In the genomic region with DNA sequence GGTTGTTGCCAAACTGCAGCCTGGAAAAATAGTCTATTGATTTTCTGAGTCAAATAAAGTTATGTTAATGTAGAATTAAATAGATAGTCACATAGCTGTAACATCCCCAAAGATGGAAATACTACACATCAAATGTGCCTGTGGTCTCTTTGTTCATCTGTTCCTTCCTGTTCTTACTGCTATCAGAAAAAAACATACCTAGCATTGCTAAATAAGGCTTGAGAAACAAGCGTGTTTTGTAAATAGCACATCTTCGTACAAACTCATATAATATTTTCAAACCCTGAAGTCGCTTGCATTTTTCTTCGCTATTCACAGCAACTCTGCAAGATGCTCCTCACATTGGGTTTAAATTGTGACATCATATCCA, we compare ENCODE assay signal across 10 cellular contexts.
DNase-seq lines count a peak whose midpoint lies in the region; ATAC-seq, FAIRE-seq and TF ChIP-seq lines count a peak whose summit lies in the region.
"Had no signal": no experiment of that assay in that cellular context is flagged by ENCODE, and none has a peak within 500 bp of the region (broad histone marks: within the 10 kb centered on the region; RNA-seq: fewer than 3 reads in every experiment).

No MANE protein-coding gene starts in this region.

- H3K4me1 ChIP-seq in K562 (replicated peaks in 1 of 2; ENCODE audit: control insufficient read depth in 2 of 2, insufficient read depth in 2 of 2, low read length in 2 of 2) = peaks cover 36 to 51% of the 10 kb centered on the region in 2 experiments
- peaks cover 33% of the 10 kb centered on the region in 2 donors for H3K4me1 ChIP-seq in naive thymus-derived CD4-positive, alpha-beta T cell (ENCODE audit: control insufficient read depth in 2 of 2, insufficient read depth in 2 of 2, low read length in 2 of 2)

- no peaks in the 10 kb centered on the region for H3K36me3 Mint-ChIP-seq in CD14-positive monocyte
- no peaks in the 10 kb centered on the region for H3K36me3 Mint-ChIP-seq in naive thymus-derived CD4-positive, alpha-beta T cell

- TF ChIP-seq CTCF in CD14-positive monocyte (IDR thresholded peaks at IDR 0.05) (no peak), K562 (IDR thresholded peaks at IDR 0.05 in 2 of 3, conservative IDR thresholded peaks at IDR 0.05 in 1 of 3; ENCODE audit: insufficient read depth in 2 of 3, low read depth in 1 of 3, low read length in 3 of 3) (no peak)

- H2AFZ ChIP-seq in K562 (ENCODE audit: low read depth, low read length) = peak overlapping the region; percentile 73

- ATAC-seq in K562 (no peak), HG03521 (IDR thresholded peaks at IDR 0.05; ENCODE audit: unreplicated experiment) (no peak), HG03342 (IDR thresholded peaks at IDR 0.05; ENCODE audit: unreplicated experiment) (no peak)
- ATAC-seq in naive thymus-derived CD4-positive, alpha-beta T cell = peak; percentile 86
- ATAC-seq: GM12878 had no signal

- H4K20me1 ChIP-seq in K562 (replicated peaks; ENCODE audit: control insufficient read depth, insufficient read depth, low read length) = no peaks in the 10 kb centered on the region

- no peak for TF ChIP-seq POLR2A in K562 (conservative IDR thresholded peaks at IDR 0.05)

- H3K9me3 ChIP-seq in KOPT-K1 (ENCODE audit: insufficient read depth, low read length, poor library complexity, severe bottlenecking) = no peaks in the 10 kb centered on the region
- H3K9me3 ChIP-seq in K562 (replicated peaks; ENCODE audit: control insufficient read depth, insufficient read depth, low read depth, low read length) = no peaks in the 10 kb centered on the region
- H3K9me3 ChIP-seq in naive thymus-derived CD4-positive, alpha-beta T cell (ENCODE audit: control insufficient read depth in 2 of 3, low read length in 3 of 3) = no peaks in the 10 kb centered on the region

- peaks cover 0 to 9% (median 5%) of the 10 kb centered on the region in 3 donors for H3K27me3 Mint-ChIP-seq in CD14-positive monocyte (ENCODE audit: low read depth in 3 of 3)
- H3K27me3 Mint-ChIP-seq in naive thymus-derived CD4-positive, alpha-beta T cell = no peaks in the 10 kb centered on the region

- peak overlapping the region; percentile 55 for H3K4me2 ChIP-seq in K562 (ENCODE audit: insufficient read depth, low read length)

- no peak for TF ChIP-seq EP300 in K562 (IDR thresholded peaks at IDR 0.05; ENCODE audit: low read length)

- H3K27ac ChIP-seq in KOPT-K1 (ENCODE audit: low read depth, low read length, poor library complexity, severe bottlenecking) (peak overlapping the region; percentile 69), K562 (ENCODE audit: extremely low read depth, low read depth, low read length) (peak overlapping the region; percentile 66; the same call in 2 of the 3 replicates)
- H3K27ac ChIP-seq in naive thymus-derived CD4-positive, alpha-beta T cell (ENCODE audit: low read depth, low read length) = peak overlapping the region; percentile 65

- peaks cover 59% of the 10 kb centered on the region for H3K4me1 Mint-ChIP-seq in CD14-positive monocyte
- H3K4me1 Mint-ChIP-seq in naive thymus-derived CD4-positive, alpha-beta T cell = peaks cover 27 to 51% (median 40%) of the 10 kb centered on the region in 7 donors

- no TSS peak for BruUV-seq in K562 (replicated peaks; lab: Mats Ljungman, UMichigan)

- no peak for DNase-seq in CD14-positive monocyte (ENCODE audit: low spot score)
- DNase-seq in K562 (ENCODE audit: extremely low read depth in 1 of 4, low spot score in 3 of 4) = no peak
- DNase-seq in naive thymus-derived CD4-positive, alpha-beta T cell = peak in 6 of 9 donors; percentile 71 to 83 (median 76)
- no peak for DNase-seq in head of caudate nucleus
- DNase-seq in AML-193 (lab: John Stamatoyannopoulos, UW) = no peak
- DNase-seq: Kasumi-1 had no signal

- H3K79me2 ChIP-seq in K562 (ENCODE audit: control insufficient read depth, insufficient read depth, low read length) = no peaks in the 10 kb centered on the region

- POLR2A ChIA-PET in K562 (lab: Yijun Ruan, JAX) = interaction anchor here (1.3 kb wide), 1 partner anchor 11 kb away, joined by 4 read pairs; no protein-coding TSS in a partner anchor
- POLR2A ChIA-PET in naive thymus-derived CD4-positive, alpha-beta T cell (lab: Charles Lee) = interaction anchor here (0.7 to 3.4 kb wide), 6 partner anchors 9 to 160 kb away, joined by 3 to 17 read pairs (median 5); a partner anchor contains a TSS

- no peak for FAIRE-seq in K562 (lab: Jason Lieb, UNC)
- FAIRE-seq: GM12878 had no signal

- H3K9ac ChIP-seq in K562 (ENCODE audit: insufficient read depth in 1 of 2, low read depth in 2 of 2, low read length in 2 of 2) = peak overlapping the region; percentile 54 to 68; a peak in 3 of 4 replicates

- WGBS in K562 (ENCODE audit: insufficient coverage, low coverage, missing lambda C conversion rate) = 58% methylated on average over 4 of the region's 4 CpGs

- H3K4me3 ChIP-seq in K562 = no peak overlapping the region
- peak overlapping the region; percentile 63 for H3K4me3 ChIP-seq in naive thymus-derived CD4-positive, alpha-beta T cell (ENCODE audit: low read length)
- H3K4me3 ChIP-seq: GM12878 had no signal

- intact Hi-C loops in CD14-positive monocyte (cut with micrococcal nuclease) (no loop called here), K562 (cut with micrococcal nuclease) (loop anchor here (5.0 to 10.0 kb wide), 2 partner anchors 113 to 346 kb away; no protein-coding TSS in a partner anchor), head of caudate nucleus (cut with DNase I) (no loop called here)
- intact Hi-C loops in naive thymus-derived CD4-positive, alpha-beta T cell (cut with micrococcal nuclease) = loop anchor here (1.0 to 10.0 kb wide), 10 partner anchors 89 to 496 kb away; a partner anchor contains a TSS

- H3K9me1 ChIP-seq in K562 (ENCODE audit: control insufficient read depth, insufficient read depth, low read length) = peaks cover 3% of the 10 kb centered on the region

- H3K27me3 ChIP-seq in K562 (ENCODE audit: control insufficient read depth in 2 of 2, insufficient read depth in 2 of 2, low read length in 2 of 2) = no peaks in the 10 kb centered on the region
- no peaks in the 10 kb centered on the region for H3K27me3 ChIP-seq in naive thymus-derived CD4-positive, alpha-beta T cell (ENCODE audit: control insufficient read depth in 2 of 2, insufficient read depth in 2 of 2, low read length in 2 of 2)

- H3K36me3 ChIP-seq in KOPT-K1 (ENCODE audit: insufficient read depth, low read length) (no peaks in the 10 kb centered on the region), K562 (ENCODE audit: control insufficient read depth, insufficient read depth, low read length) (no peaks in the 10 kb centered on the region)
- H3K36me3 ChIP-seq in naive thymus-derived CD4-positive, alpha-beta T cell (ENCODE audit: control insufficient read depth in 2 of 3, insufficient read depth in 3 of 3, low read length in 3 of 3) = no peaks in the 10 kb centered on the region

- peaks cover 0 to 2% (median 0%) of the 10 kb centered on the region in 7 donors for H3K9me3 Mint-ChIP-seq in CD14-positive monocyte
- H3K9me3 Mint-ChIP-seq in naive thymus-derived CD4-positive, alpha-beta T cell = no peaks in the 10 kb centered on the region

- H3K27ac Mint-ChIP-seq in CD14-positive monocyte = peak overlapping the region in 3 of 7 donors; percentile 82 to 95 (median 86)
- H3K27ac Mint-ChIP-seq in naive thymus-derived CD4-positive, alpha-beta T cell = peak overlapping the region; percentile 36 to 96 (median 93)

- in situ Hi-C loops in K562 (cut with MboI) = no loop called here

- TF ChIP-seq RAD21 in K562 (CRISPR knock-in tag; conservative IDR thresholded peaks at IDR 0.05 in 1 of 2, IDR thresholded peaks at IDR 0.05 in 1 of 2) = no peak

- peak overlapping the region; percentile 79 to 89 for H3K4me3 Mint-ChIP-seq in CD14-positive monocyte
- H3K4me3 Mint-ChIP-seq in naive thymus-derived CD4-positive, alpha-beta T cell = peak overlapping the region; percentile 82 to 98 (median 88)

- CTCF ChIA-PET in K562 (lab: Yijun Ruan, JAX; ENCODE audit: low intra/inter-chr PET ratio) = no interaction called here
- CTCF ChIA-PET in naive thymus-derived CD4-positive, alpha-beta T cell (lab: Charles Lee) = no interaction called here

TF ChIP-seq in K562, 482 proteins besides CTCF, POLR2A, EP300 and RAD21:
- TF ChIP-seq JUNB (CRISPR knock-in tag; conservative IDR thresholded peaks at IDR 0.05) (no peak), TCF7L2 (IDR thresholded peaks at IDR 0.05; ENCODE audit: low read depth, low read length) (no peak), PHF21A (IDR thresholded peaks at IDR 0.05; ENCODE audit: borderline replicate concordance, low read depth) (no peak), NELFE (IDR thresholded peaks at IDR 0.05; ENCODE audit: insufficient read depth, insufficient read length) (no peak), BACH1 (tag; IDR thresholded peaks at IDR 0.05) (no peak), ESRRB (CRISPR knock-in tag; IDR thresholded peaks at IDR 0.05; ENCODE audit: borderline replicate concordance) (no peak), CSDE1 (IDR thresholded peaks at IDR 0.05) (no peak), MBD2 (IDR thresholded peaks at IDR 0.05; ENCODE audit: borderline replicate concordance, low read depth) (0 out of 2 replicates have a peak, but pooled peaks have one; percentile 4)
- TF ChIP-seq, protein P1, sequence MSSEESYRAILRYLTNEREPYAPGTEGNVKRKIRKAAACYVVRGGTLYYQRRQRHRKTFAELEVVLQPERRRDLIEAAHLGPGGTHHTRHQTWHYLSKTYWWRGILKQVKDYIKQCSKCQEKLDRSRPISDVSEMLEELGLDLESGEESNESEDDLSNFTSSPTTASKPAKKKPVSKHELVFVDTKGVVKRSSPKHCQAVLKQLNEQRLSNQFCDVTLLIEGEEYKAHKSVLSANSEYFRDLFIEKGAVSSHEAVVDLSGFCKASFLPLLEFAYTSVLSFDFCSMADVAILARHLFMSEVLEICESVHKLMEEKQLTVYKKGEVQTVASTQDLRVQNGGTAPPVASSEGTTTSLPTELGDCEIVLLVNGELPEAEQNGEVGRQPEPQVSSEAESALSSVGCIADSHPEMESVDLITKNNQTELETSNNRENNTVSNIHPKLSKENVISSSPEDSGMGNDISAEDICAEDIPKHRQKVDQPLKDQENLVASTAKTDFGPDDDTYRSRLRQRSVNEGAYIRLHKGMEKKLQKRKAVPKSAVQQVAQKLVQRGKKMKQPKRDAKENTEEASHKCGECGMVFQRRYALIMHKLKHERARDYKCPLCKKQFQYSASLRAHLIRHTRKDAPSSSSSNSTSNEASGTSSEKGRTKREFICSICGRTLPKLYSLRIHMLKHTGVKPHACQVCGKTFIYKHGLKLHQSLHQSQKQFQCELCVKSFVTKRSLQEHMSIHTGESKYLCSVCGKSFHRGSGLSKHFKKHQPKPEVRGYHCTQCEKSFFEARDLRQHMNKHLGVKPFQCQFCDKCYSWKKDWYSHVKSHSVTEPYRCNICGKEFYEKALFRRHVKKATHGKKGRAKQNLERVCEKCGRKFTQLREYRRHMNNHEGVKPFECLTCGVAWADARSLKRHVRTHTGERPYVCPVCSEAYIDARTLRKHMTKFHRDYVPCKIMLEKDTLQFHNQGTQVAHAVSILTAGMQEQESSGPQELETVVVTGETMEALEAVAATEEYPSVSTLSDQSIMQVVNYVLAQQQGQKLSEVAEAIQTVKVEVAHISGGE (CRISPR knock-in tag; IDR thresholded peaks at IDR 0.05) = peak in 1 of 3 experiments; percentile 5; a peak in 1 of 6 replicates

Comparison
In these comparisons a context has a peak if more than half of its experiments do, and no peak if none do; other contexts are left out.
1. DNase-seq: peak in naive thymus-derived CD4-positive, alpha-beta T cell (6 of 9); none in CD14-positive monocyte (single experiment), K562 (0 of 4), head of caudate nucleus (0 of 42) and AML-193 (0 of 2).
2. intact Hi-C loops: an anchor here in K562 (5.0 to 10.0 kb wide) and naive thymus-derived CD4-positive, alpha-beta T cell (1.0 to 10.0 kb wide); none called in CD14-positive monocyte and head of caudate nucleus.
3. Peak in every context shown above with its lines, with median percentiles within 50 percentile points of each other: H3K27ac ChIP-seq.